ENCODE assay signal across 19 cellular contexts in the genomic region with DNA sequence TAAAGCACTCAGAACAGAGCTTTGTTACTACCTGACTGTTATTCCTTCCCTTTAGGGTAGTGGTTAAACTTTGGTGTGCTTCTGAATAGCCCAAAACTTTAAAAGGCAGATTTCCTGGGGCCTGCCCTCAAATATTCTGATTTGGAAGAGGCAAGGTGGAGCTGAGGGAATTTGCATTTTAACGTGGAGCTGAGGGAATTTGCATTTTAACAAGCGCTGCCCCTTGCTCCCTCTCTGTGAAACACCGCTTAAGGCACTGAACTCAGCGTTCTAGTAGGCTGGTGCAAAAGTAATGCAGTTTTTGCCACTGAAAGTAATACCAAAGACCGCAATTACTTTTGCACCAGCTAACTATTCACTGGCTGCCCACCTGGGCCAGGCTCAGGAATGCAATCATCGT. TPM values are rescaled to one million over a fixed set of nuclear protein-coding genes. Genes with fewer than 3 reads are reported as not detected.
DNase-seq lines count a peak whose midpoint lies in the region; ATAC-seq and TF ChIP-seq lines count a peak whose summit lies in the region.
"Had no signal": no experiment of that assay in that cellular context is flagged by ENCODE, and none has a peak within 500 bp of the region (broad histone marks: within the 10 kb centered on the region; RNA-seq: fewer than 3 reads in every experiment).

No MANE protein-coding gene starts in this region.

- H3K4me1 ChIP-seq in H9 (ENCODE audit: insufficient read depth, low read length), result peaks cover 21% of the 10 kb centered on the region
- H3K4me1 ChIP-seq in MM.1S (ENCODE audit: low read length), result peaks cover 53% of the 10 kb centered on the region
- H3K4me1 ChIP-seq in lower lobe of right lung, result peaks cover 47% of the 10 kb centered on the region

- H3K4me2 ChIP-seq in H9 (ENCODE audit: insufficient read depth, insufficient read length, low read length) (peak overlapping the region; percentile 10), MM.1S (ENCODE audit: low read depth, low read length) (peak overlapping the region; percentile 73; the same call in 1 of the 2 replicates)
- H3K4me2 ChIP-seq: neural progenitor cell, PC-9 had no signal

- H3K36me3 Mint-ChIP-seq in H9 (ENCODE audit: insufficient read depth in 1 of 3, low read depth in 3 of 3), result peaks cover 3 to 7% (median 4%) of the 10 kb centered on the region in 3 experiments; a peak in 4 of 7 replicates
- H3K36me3 Mint-ChIP-seq in effector memory CD8-positive, alpha-beta T cell (ENCODE audit: insufficient read depth), result peaks cover 16% of the 10 kb centered on the region
- no peaks in the 10 kb centered on the region for H3K36me3 Mint-ChIP-seq in natural killer cell
- H3K36me3 Mint-ChIP-seq: neural progenitor cell, type B pancreatic cell had no signal

- no peak overlapping the region for H4K8ac ChIP-seq in H9 (replicated peaks; ENCODE audit: insufficient read length, low read depth, low read length)

- H3K36me3 ChIP-seq in MM.1S (replicated peaks; ENCODE audit: insufficient read depth, low read length) (0 out of 2 replicates have a peak, but pooled peaks cover 4% of the 10 kb centered on the region), lower lobe of right lung (no peaks in the 10 kb centered on the region)
- H3K36me3 ChIP-seq: neural progenitor cell had no signal

- H3K23ac ChIP-seq in H9 (ENCODE audit: insufficient read length, low read depth, low read length), result no peak overlapping the region

- no peak overlapping the region for H4K5ac ChIP-seq in H9 (ENCODE audit: insufficient read length, low read depth, low read length)

- H4K91ac ChIP-seq in H9 (ENCODE audit: insufficient read length, low read depth, low read length), result no peak overlapping the region

- H3K4me3 Mint-ChIP-seq in H9, result no peak overlapping the region
- H3K4me3 Mint-ChIP-seq in effector memory CD8-positive, alpha-beta T cell, result no peak overlapping the region
- H3K4me3 Mint-ChIP-seq in natural killer cell, result no peak overlapping the region
- H3K4me3 Mint-ChIP-seq: activated CD4-positive, alpha-beta T cell treated with anti-CD3 and anti-CD28 coated beads, Interleukin-2, amount 10 ng/mL, durations not matched to agents 24 days and 14 days; CD8-positive, alpha-beta memory T cell; neural progenitor cell; type B pancreatic cell had no signal

- H3K27ac ChIP-seq in H9 (ENCODE audit: insufficient read length, low read depth, low read length) (peak overlapping the region; percentile 58), MM.1S (ENCODE audit: low read length) (peak overlapping the region; percentile 93), lower lobe of right lung (no peak overlapping the region)
- H3K27ac ChIP-seq: neural progenitor cell, PC-9 had no signal

- H3K27me3 ChIP-seq in H9 (ENCODE audit: insufficient read depth, low read length) (no peaks in the 10 kb centered on the region), MM.1S (replicated peaks; ENCODE audit: insufficient read depth, low read length) (no peaks in the 10 kb centered on the region), lower lobe of right lung (ENCODE audit: low read depth) (no peaks in the 10 kb centered on the region)
- H3K27me3 ChIP-seq: neural progenitor cell had no signal

- no peak overlapping the region for H2BK15ac ChIP-seq in H9 (ENCODE audit: low read depth, low read length)

- H3K9ac ChIP-seq in H9 (ENCODE audit: extremely low read depth, insufficient read length, low read length) (no peak overlapping the region), MM.1S (ENCODE audit: low read length) (no peak overlapping the region)
- H3K9ac ChIP-seq: neural progenitor cell had no signal

- DNase-seq in H9 (peak; percentile 66), MM.1S (peak; percentile 77), natural killer cell (no peak), GM13976 (ENCODE audit: low spot score) (no peak), NCI-H1436 treated with DMSO at 0.1 percent for 48 hours (lab: John Stamatoyannopoulos, UW) (no peak), lower lobe of right lung (no peak)
- no peak for DNase-seq in effector memory CD8-positive, alpha-beta T cell
- DNase-seq: activated CD4-positive, alpha-beta T cell treated with anti-CD3 and anti-CD28 coated beads, Interleukin-2, amount 10 ng/mL, durations not matched to agents 24 days and 14 days; activated CD8-positive, alpha-beta memory T cell treated with anti-CD3 and anti-CD28 coated beads, Interleukin-2, amount 50 U/mL, for 48 hours; activated gamma-delta T cell treated with Interleukin-2 at 50 U/mL for 16 hours; CD8-positive, alpha-beta memory T cell; GOT3; kidney glomerular epithelial cell; midbrain; PC-9; stimulated activated CD4-positive, alpha-beta T cell treated with anti-CD3 and anti-CD28 coated beads, Interleukin-4, amount 100 ng/mL, for 4 hours had no signal

- H3K9me2 ChIP-seq in MM.1S (replicated peaks; ENCODE audit: insufficient read depth, low read length), result no peaks in the 10 kb centered on the region

- no peak overlapping the region for H3K4me3 ChIP-seq in MM.1S (ENCODE audit: low read length)
- no peak overlapping the region for H3K4me3 ChIP-seq in lower lobe of right lung
- H3K4me3 ChIP-seq: neural progenitor cell, PC-9 had no signal

- H3K56ac ChIP-seq in H9 (ENCODE audit: insufficient read length, low read depth, low read length), result no peak overlapping the region

- H2BK120ac ChIP-seq in H9 (ENCODE audit: low read depth, low read length, poor library complexity, severe bottlenecking), result no peak overlapping the region

- H3K4me1 Mint-ChIP-seq in H9 (peaks cover 81 to 82% of the 10 kb centered on the region in 2 experiments), natural killer cell (peaks cover 70 to 80% of the 10 kb centered on the region in 2 donors)
- H3K4me1 Mint-ChIP-seq in effector memory CD8-positive, alpha-beta T cell (ENCODE audit: low read depth in 2 of 2), result peaks cover 39 to 81% of the 10 kb centered on the region in 2 donors

- H3K9me3 ChIP-seq in H9 (ENCODE audit: control insufficient read depth, low read depth, low read length), result no peaks in the 10 kb centered on the region
- H3K9me3 ChIP-seq in MM.1S (replicated peaks; ENCODE audit: insufficient read depth, low read length), result no peaks in the 10 kb centered on the region
- H3K9me3 ChIP-seq in lower lobe of right lung, result no peaks in the 10 kb centered on the region

- H3T11ph ChIP-seq in H9 (ENCODE audit: low read length), result no peak overlapping the region

- no peak overlapping the region for H2BK20ac ChIP-seq in H9 (ENCODE audit: low read depth, low read length, poor library complexity, severe bottlenecking)

- TF ChIP-seq CTCF in H9 (conservative IDR thresholded peaks at IDR 0.05) (no peak), MM.1S (IDR thresholded peaks at IDR 0.05; ENCODE audit: low read length) (no peak), natural killer cell (IDR thresholded peaks at IDR 0.05) (no peak), GM13976 (IDR thresholded peaks at IDR 0.05; ENCODE audit: borderline replicate concordance, control extremely low read depth, extremely low read depth, insufficient read depth, missing control alignments) (no peak), lower lobe of right lung (IDR thresholded peaks at IDR 0.05) (no peak)

- H2BK5ac ChIP-seq in H9 (ENCODE audit: insufficient read length, low read length), result no peak overlapping the region

- H3K9me3 Mint-ChIP-seq in H9 (no peaks in the 10 kb centered on the region; a peak in 1 of 5 replicates), natural killer cell (no peaks in the 10 kb centered on the region)
- H3K9me3 Mint-ChIP-seq in effector memory CD8-positive, alpha-beta T cell, result no peaks in the 10 kb centered on the region
- H3K9me3 Mint-ChIP-seq: activated CD4-positive, alpha-beta T cell treated with anti-CD3 and anti-CD28 coated beads, Interleukin-2, amount 10 ng/mL, durations not matched to agents 24 days and 14 days; CD8-positive, alpha-beta memory T cell; neural progenitor cell; type B pancreatic cell had no signal

- H3K27me3 Mint-ChIP-seq in H9 (ENCODE audit: low read depth) (no peaks in the 10 kb centered on the region), natural killer cell (ENCODE audit: low read depth in 2 of 2) (no peaks in the 10 kb centered on the region)
- H3K27me3 Mint-ChIP-seq in effector memory CD8-positive, alpha-beta T cell, result no peaks in the 10 kb centered on the region
- H3K27me3 Mint-ChIP-seq: activated CD4-positive, alpha-beta T cell treated with anti-CD3 and anti-CD28 coated beads, Interleukin-2, amount 10 ng/mL, durations not matched to agents 24 days and 14 days; CD8-positive, alpha-beta memory T cell; type B pancreatic cell had no signal

- ATAC-seq in effector memory CD8-positive, alpha-beta T cell (replicated peaks), result no peak
- ATAC-seq in natural killer cell, result no peak
- no peak for ATAC-seq in lower lobe of right lung
- no peak for ATAC-seq in HG03378 (IDR thresholded peaks at IDR 0.05; ENCODE audit: unreplicated experiment)

- intact Hi-C loops in natural killer cell (cut with micrococcal nuclease), result no loop called here
- intact Hi-C loops in lower lobe of right lung (cut with DNase I), result no loop called here

- no peak overlapping the region for H2AFZ ChIP-seq in H9 (ENCODE audit: low read length)
- H2AFZ ChIP-seq in MM.1S (ENCODE audit: low read length), result no peak overlapping the region
- H2AFZ ChIP-seq: neural progenitor cell, PC-9 had no signal

- H2BK12ac ChIP-seq in H9 (ENCODE audit: insufficient read length, low read depth, low read length), result no peak overlapping the region

- H3K23me2 ChIP-seq in H9 (ENCODE audit: insufficient read length, low read depth, low read length, poor library complexity, severe bottlenecking), result no peaks in the 10 kb centered on the region

- H2AK5ac ChIP-seq in H9 (ENCODE audit: insufficient read length, low read length), result no peak overlapping the region

- H3K4ac ChIP-seq in H9 (ENCODE audit: low read depth, low read length), result no peak overlapping the region

- H3K14ac ChIP-seq in H9 (ENCODE audit: insufficient read depth, low read length), result no peak overlapping the region; the same call in 1 of the 2 replicates

- H3F3A ChIP-seq in MM.1S (ENCODE audit: insufficient read depth, low read length), result peaks cover 49% of the 10 kb centered on the region

- no peak overlapping the region for H3K18ac ChIP-seq in H9 (ENCODE audit: insufficient read length, low read depth, low read length)

- H3K79me1 ChIP-seq in H9 (ENCODE audit: insufficient read depth, low read depth, low read length, poor library complexity, severe bottlenecking), result peaks cover 10% of the 10 kb centered on the region

- no CpG with 5 or more reads among the region's 6 CpGs for WGBS in H9 (ENCODE audit: extremely low coverage, insufficient read length, low lambda C conversion rate)

- peak overlapping the region; percentile 82 to 97 (median 83); a peak in 5 of 7 replicates for H3K27ac Mint-ChIP-seq in H9
- H3K27ac Mint-ChIP-seq in effector memory CD8-positive, alpha-beta T cell, result peak overlapping the region; percentile 65 to 71
- peak overlapping the region; percentile 76 to 81 for H3K27ac Mint-ChIP-seq in natural killer cell
- H3K27ac Mint-ChIP-seq: activated CD4-positive, alpha-beta T cell treated with anti-CD3 and anti-CD28 coated beads, Interleukin-2, amount 10 ng/mL, durations not matched to agents 24 days and 14 days; type B pancreatic cell had no signal

- in situ Hi-C loops in GM13976 (cut with MboI; ENCODE audit: low sequenced_read_pairs, unreplicated experiment), result no loop called here

- H4K20me1 ChIP-seq in H9 (ENCODE audit: control insufficient read depth, insufficient read depth, insufficient read length) (peaks cover 3% of the 10 kb centered on the region), MM.1S (ENCODE audit: insufficient read depth, low read length) (peaks cover 5% of the 10 kb centered on the region; the same call in 1 of the 2 replicates)

- peaks cover 41% of the 10 kb centered on the region; the same call in 1 of the 2 replicates for H3K79me2 ChIP-seq in H9 (ENCODE audit: insufficient read depth, low read length)
- H3K79me2 ChIP-seq in MM.1S (ENCODE audit: low read length), result peaks cover 97% of the 10 kb centered on the region

RNA-seq across cellular contexts. Expression of gene TPST2, which starts 35.0 kb away (rescaled TPM):
- total RNA-seq in H9 (2021), result 50.1 and 52.2 TPM in 2 replicates
- 100 to 1,000 TPM; 145 to 206 (median 155) TPM for total RNA-seq in natural killer cell
- total RNA-seq in lower lobe of right lung, result 63.1 TPM

RNA-seq across cellular contexts. Expression of gene TFIP11, which starts 42.7 kb away (rescaled TPM):
- total RNA-seq in H9 (2021) (36.4 and 37.7 TPM in 2 replicates), natural killer cell (100 to 1,000 TPM; 108 to 131 (median 124) TPM), lower lobe of right lung (28.4 TPM)

Comparison
In these comparisons a context has a peak if more than half of its experiments do, and no peak if none do; other contexts are left out.
1. DNase-seq: peak in H9 (single experiment) and MM.1S (single experiment); none in effector memory CD8-positive, alpha-beta T cell (0 of 3), natural killer cell (single experiment), GM13976 (single experiment), NCI-H1436 treated with DMSO at 0.1 percent for 48 hours (single experiment) and lower lobe of right lung (single experiment).
2. Peak in every context shown above with its lines, with median percentiles within 50 percentile points of each other: H3K27ac Mint-ChIP-seq.